In genomic region chr2:71005271-71006202, GRCh38 we compare ENCODE assay signal across 22 cellular contexts. TPM values are rescaled to one million over a fixed set of nuclear protein-coding genes. Genes with fewer than 3 reads are reported as not detected.
"Had no signal": no experiment of that assay in that cellular context is flagged by ENCODE, and none has a peak within 500 bp of the region (broad histone marks: within the 10 kb centered on the region; RNA-seq: fewer than 3 reads in every experiment).

No MANE protein-coding gene starts in this region.

- ATAC-seq: activated CD4-positive, alpha-beta T cell treated with anti-CD3 and anti-CD28 coated beads for 36 hours; left lobe of liver; right cardiac atrium had no signal

- FAIRE-seq: colon, keratinocyte had no signal

- H3K9me3 ChIP-seq: prostate gland, transverse colon had no signal

- H3K9me3 Mint-ChIP-seq: activated CD4-positive, alpha-beta memory T cell treated with anti-CD3 and anti-CD28 coated beads, Interleukin-2, amount 10 ng/mL, durations not matched to agents 7 days and 5 days; activated naive CD8-positive, alpha-beta T cell treated with anti-CD3 and anti-CD28 coated beads, Interleukin-2, amount 10 ng/mL, durations not matched to agents 7 days and 5 days; activated T-cell treated with anti-CD3 and anti-CD28 coated beads, Interleukin-2, amount 50 U/mL, for 24 hours; activated T-helper 2 cell treated with anti-CD3 and anti-CD28 coated beads, Interferon-gamma antibody, Interleukin-2, Interleukin-4, amounts not matched to agents 10 μg/mL and 5 μg/mL and 100 μg/mL, durations not matched to agents 14 hours and 24 hours and 36 hours; nephron progenitor cell; stimulated activated naive CD8-positive, alpha-beta T cell treated with anti-CD3 and anti-CD28 coated beads, Interleukin-15, Interleukin-2, amounts not matched to agents 100 ng/mL and 50 ng/mL, for 24 hours had no signal

- H3K4me3 Mint-ChIP-seq: activated CD4-positive, alpha-beta memory T cell treated with anti-CD3 and anti-CD28 coated beads, Interleukin-2, amount 10 ng/mL, durations not matched to agents 7 days and 5 days; activated CD4-positive, alpha-beta T cell treated with anti-CD3 and anti-CD28 coated beads for 36 hours; activated naive CD8-positive, alpha-beta T cell treated with anti-CD3 and anti-CD28 coated beads, Interleukin-2, amount 10 ng/mL, durations not matched to agents 7 days and 5 days; activated T-cell treated with anti-CD3 and anti-CD28 coated beads, Interleukin-2, amount 50 U/mL, for 24 hours; nephron progenitor cell; stimulated activated naive CD8-positive, alpha-beta T cell treated with anti-CD3 and anti-CD28 coated beads, Interleukin-15, Interleukin-2, amounts not matched to agents 100 ng/mL and 50 ng/mL, for 24 hours had no signal

- DNase-seq: activated CD4-positive, alpha-beta memory T cell treated with anti-CD3 and anti-CD28 coated beads, Interleukin-2, amount 10 ng/mL, durations not matched to agents 7 days and 5 days; activated naive CD4-positive, alpha-beta T cell treated with Interleukin-2 at 50 U/mL for 16 hours; activated naive CD8-positive, alpha-beta T cell treated with anti-CD3 and anti-CD28 coated beads, Interleukin-2, amount 10 ng/mL, durations not matched to agents 7 days and 5 days; activated T-cell treated with anti-CD3 and anti-CD28 coated beads, Interleukin-2, amount 50 U/mL, for 24 hours; amygdala; central memory CD4-positive, alpha-beta T cell; dorsolateral prefrontal cortex; foreskin melanocyte; nephron progenitor cell; right cardiac atrium; stimulated activated CD4-positive, alpha-beta T cell treated with anti-CD3 and anti-CD28 coated beads, Interleukin-15, amount 100 ng/mL, for 24 hours; stimulated activated CD4-positive, alpha-beta T cell treated with anti-CD3 and anti-CD28 coated beads, Interleukin-2, amount 100 ng/mL, for 48 hours; transverse colon had no signal

- H3K4me3 ChIP-seq: dorsolateral prefrontal cortex, prostate gland, skin epidermis, transverse colon had no signal

- H3K27ac ChIP-seq: dorsolateral prefrontal cortex, epithelial cell of prostate, prostate gland, skin epidermis, transverse colon had no signal

- H3K36me3 Mint-ChIP-seq: activated naive CD8-positive, alpha-beta T cell treated with anti-CD3 and anti-CD28 coated beads, Interleukin-2, amount 10 ng/mL, durations not matched to agents 7 days and 5 days had no signal

- H3K36me3 ChIP-seq: prostate gland, transverse colon had no signal

- H3K27me3 ChIP-seq: transverse colon had no signal

- H3K4me1 ChIP-seq: prostate gland had no signal

- H3K27ac Mint-ChIP-seq: activated CD4-positive, alpha-beta memory T cell treated with anti-CD3 and anti-CD28 coated beads, Interleukin-2, amount 10 ng/mL, durations not matched to agents 7 days and 5 days; activated CD4-positive, alpha-beta T cell treated with anti-CD3 and anti-CD28 coated beads for 36 hours; activated naive CD8-positive, alpha-beta T cell treated with anti-CD3 and anti-CD28 coated beads, Interleukin-2, amount 10 ng/mL, durations not matched to agents 7 days and 5 days; activated T-cell treated with anti-CD3 and anti-CD28 coated beads, Interleukin-2, amount 50 U/mL, for 24 hours; activated T-helper 2 cell treated with anti-CD3 and anti-CD28 coated beads, Interferon-gamma antibody, Interleukin-2, Interleukin-4, amounts not matched to agents 10 μg/mL and 5 μg/mL and 100 μg/mL, durations not matched to agents 14 hours and 24 hours and 36 hours; nephron progenitor cell; stimulated activated naive CD8-positive, alpha-beta T cell treated with anti-CD3 and anti-CD28 coated beads, Interleukin-15, Interleukin-2, amounts not matched to agents 100 ng/mL and 50 ng/mL, for 24 hours had no signal

RNA-seq across cellular contexts. Expression of gene ANKRD53, which starts 27.1 kb away (rescaled TPM):
- total RNA-seq: activated CD4-positive, alpha-beta memory T cell treated with anti-CD3 and anti-CD28 coated beads, Interleukin-2, amount 10 ng/mL, durations not matched to agents 7 days and 5 days; activated T-helper 2 cell treated with anti-CD3 and anti-CD28 coated beads, Interferon-gamma antibody, Interleukin-2, Interleukin-4, amounts not matched to agents 10 μg/mL and 5 μg/mL and 100 μg/mL, durations not matched to agents 14 hours and 24 hours and 36 hours had no signal
- polyA plus RNA-seq: keratinocyte had no signal
